In genomic region chr18:24762417-24762816, GRCh38 we compare ENCODE assay signal across 20 cellular contexts.
DNase-seq lines count a peak whose midpoint lies in the region; ATAC-seq and TF ChIP-seq lines count a peak whose summit lies in the region.
"Had no signal": no experiment of that assay in that cellular context is flagged by ENCODE, and none has a peak within 500 bp of the region (broad histone marks: within the 10 kb centered on the region; RNA-seq: fewer than 3 reads in every experiment).

No MANE protein-coding gene starts in this region.

- H3K4me3 Mint-ChIP-seq in CD8-positive, alpha-beta T cell = no peak overlapping the region
- H3K4me3 Mint-ChIP-seq: H9, HFFc6 had no signal

- no peak overlapping the region for H3K27ac Mint-ChIP-seq in CD8-positive, alpha-beta T cell
- H3K27ac Mint-ChIP-seq: H9, HFFc6 had no signal

- no peaks in the 10 kb centered on the region for H3K9me2 ChIP-seq in hepatocyte (replicated peaks; ENCODE audit: insufficient read depth)

- no peaks in the 10 kb centered on the region for H3K36me3 Mint-ChIP-seq in CD8-positive, alpha-beta T cell

- H3K4me1 ChIP-seq in left ventricle myocardium inferior (peaks cover 31% of the 10 kb centered on the region), hepatocyte (ENCODE audit: insufficient read depth) (no peaks in the 10 kb centered on the region)
- no peaks in the 10 kb centered on the region for H3K4me1 ChIP-seq in CD8-positive, alpha-beta T cell (ENCODE audit: insufficient read depth, low read length)
- H3K4me1 ChIP-seq: BE2C had no signal

- H4K20me1 ChIP-seq in hepatocyte (ENCODE audit: insufficient read depth, poor library complexity, severe bottlenecking) = no peaks in the 10 kb centered on the region

- no peak for DNase-seq in left ventricle myocardium inferior
- no peak for DNase-seq in Right ventricle myocardium superior
- peak; percentile 5 for DNase-seq in RPMI7951 (ENCODE audit: low read depth)
- peak; percentile 15 for DNase-seq in hepatocyte (ENCODE audit: low spot score)
- DNase-seq in CD8-positive, alpha-beta T cell = no peak
- no peak for DNase-seq in NCI-H1092 (lab: John Stamatoyannopoulos, UW)
- no peak for DNase-seq in GM20000 (ENCODE audit: low spot score)
- DNase-seq: BE2C; DMS79 treated with DMSO at 0.1 percent for 48 hours; H9; HFFc6; Karpas-422; NCI-H1417 treated with DMSO at 0.1 percent for 48 hours; NCI-H187; NCI-H2227 treated with DMSO at 0.1 percent for 48 hours; NCI-H524; NCI-H774; NK-92 treated with Interleukin-12 subunit alpha and Interleukin-12 subunit beta, amount 100 ng/mL, for 24 hours had no signal

- no peak overlapping the region for H3K4me2 ChIP-seq in hepatocyte

- TF ChIP-seq CTCF in left ventricle myocardium inferior (IDR thresholded peaks at IDR 0.05; ENCODE audit: borderline replicate concordance) (no peak), hepatocyte (IDR thresholded peaks at IDR 0.05; ENCODE audit: poor library complexity) (no peak), GM20000 (IDR thresholded peaks at IDR 0.05; ENCODE audit: extremely low read depth, missing control alignments) (no peak)
- TF ChIP-seq CTCF in CD8-positive, alpha-beta T cell (IDR thresholded peaks at IDR 0.05) = no peak

- WGBS in hepatocyte (ENCODE audit: low lambda C conversion rate, missing lambda C conversion rate) = 74% methylated on average over 1 of the region's 1 CpG

- POLR2A ChIA-PET in CD8-positive, alpha-beta T cell (lab: Charles Lee) = no interaction called here

- H3K4me1 Mint-ChIP-seq in CD8-positive, alpha-beta T cell (ENCODE audit: low read depth) = no peaks in the 10 kb centered on the region

- no peak overlapping the region for H2AFZ ChIP-seq in hepatocyte

- H3K9me3 Mint-ChIP-seq in CD8-positive, alpha-beta T cell = no peaks in the 10 kb centered on the region

- no peaks in the 10 kb centered on the region for H3K36me3 ChIP-seq in left ventricle myocardium inferior
- no peaks in the 10 kb centered on the region for H3K36me3 ChIP-seq in hepatocyte (replicated peaks; ENCODE audit: insufficient read depth, low read depth)
- no peaks in the 10 kb centered on the region for H3K36me3 ChIP-seq in CD8-positive, alpha-beta T cell (ENCODE audit: insufficient read depth, low read length)
- H3K36me3 ChIP-seq: BE2C, SJCRH30 had no signal

- no peak overlapping the region for H3K4me3 ChIP-seq in left ventricle myocardium inferior
- H3K4me3 ChIP-seq in hepatocyte = no peak overlapping the region
- no peak overlapping the region for H3K4me3 ChIP-seq in CD8-positive, alpha-beta T cell (ENCODE audit: low read depth, low read length)
- H3K4me3 ChIP-seq: SJCRH30 had no signal

- H3K27me3 ChIP-seq in left ventricle myocardium inferior (ENCODE audit: low read depth) = no peaks in the 10 kb centered on the region
- no peaks in the 10 kb centered on the region for H3K27me3 ChIP-seq in hepatocyte
- no peaks in the 10 kb centered on the region for H3K27me3 ChIP-seq in CD8-positive, alpha-beta T cell (ENCODE audit: insufficient read depth, low read length)
- H3K27me3 ChIP-seq: BE2C, SJCRH30 had no signal

- peak overlapping the region; percentile 73 for H3K27ac ChIP-seq in left ventricle myocardium inferior (replicated peaks)
- H3K27ac ChIP-seq in hepatocyte = no peak overlapping the region
- H3K27ac ChIP-seq in CD8-positive, alpha-beta T cell (ENCODE audit: low read depth, low read length) = no peak overlapping the region
- H3K27ac ChIP-seq: SJCRH30 had no signal

- ATAC-seq in Right ventricle myocardium superior (ENCODE audit: poor library complexity) = no peak
- no peak for ATAC-seq in CD8-positive, alpha-beta T cell
- ATAC-seq: Panc1 had no signal

- H3K27me3 Mint-ChIP-seq in CD8-positive, alpha-beta T cell (ENCODE audit: low read depth) = peaks cover 14% of the 10 kb centered on the region

- intact Hi-C loops in left ventricle myocardium inferior (cut with micrococcal nuclease) (no loop called here), Right ventricle myocardium superior (cut with DNase I) (no loop called here)
- intact Hi-C loops in CD8-positive, alpha-beta T cell (cut with DNase I, micrococcal nuclease) = no loop called here

- peaks cover 22% of the 10 kb centered on the region for H3K9me3 ChIP-seq in left ventricle myocardium inferior (replicated peaks)
- no peaks in the 10 kb centered on the region for H3K9me3 ChIP-seq in hepatocyte (ENCODE audit: low read depth)
- no peaks in the 10 kb centered on the region for H3K9me3 ChIP-seq in CD8-positive, alpha-beta T cell (ENCODE audit: low read length)
- H3K9me3 ChIP-seq: BE2C, SJCRH30 had no signal

- CTCF ChIA-PET in CD8-positive, alpha-beta T cell (lab: Charles Lee) = no interaction called here

- no peaks in the 10 kb centered on the region for H3K79me2 ChIP-seq in hepatocyte

Comparison
In these comparisons a context has a peak if more than half of its experiments do, and no peak if none do; other contexts are left out.
1. DNase-seq: peak in RPMI7951 (single experiment) and hepatocyte (single experiment); none in left ventricle myocardium inferior (single experiment), Right ventricle myocardium superior (single experiment), CD8-positive, alpha-beta T cell (0 of 7), NCI-H1092 (single experiment) and GM20000 (single experiment).